ENCODE assay signal across 8 cellular contexts in the genomic region with DNA sequence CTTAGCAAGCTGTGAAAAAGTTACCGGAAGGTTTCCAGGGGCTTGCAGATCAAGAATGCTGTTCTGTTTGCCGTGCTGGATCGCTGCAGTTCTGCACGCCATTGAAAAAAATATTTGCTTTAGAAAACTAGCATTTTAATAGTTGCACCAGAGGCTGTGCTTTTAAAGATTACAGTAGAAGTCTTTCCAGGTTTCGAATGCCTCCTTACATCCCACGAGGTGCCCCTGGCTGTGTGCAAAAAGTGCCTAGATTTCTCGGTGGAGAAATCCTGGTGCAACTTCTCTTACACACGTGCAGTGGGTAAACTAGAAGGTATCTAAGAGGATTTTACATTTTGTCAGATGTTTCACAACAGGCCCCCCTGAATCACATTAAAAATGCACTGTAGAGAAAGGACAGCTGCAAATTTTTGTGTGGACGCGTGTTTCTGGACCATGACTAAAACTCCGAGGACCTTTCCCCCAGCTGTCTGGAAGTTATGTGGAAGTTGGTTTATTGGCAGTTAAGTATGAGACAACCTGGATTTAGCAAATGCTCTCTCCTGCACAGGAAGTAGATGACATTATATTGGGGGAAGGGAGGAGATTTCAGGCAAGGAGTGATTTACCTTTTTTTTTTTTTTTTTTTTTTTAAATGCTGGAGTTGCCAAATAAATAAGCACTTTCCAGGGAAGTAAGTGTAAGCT. TPM values are rescaled to one million over a fixed set of nuclear protein-coding genes. Genes with fewer than 3 reads are reported as not detected.
DNase-seq lines count a peak whose midpoint lies in the region; ATAC-seq and TF ChIP-seq lines count a peak whose summit lies in the region.

No MANE protein-coding gene starts in this region.

- H3K27ac ChIP-seq in esophagus squamous epithelium = peak overlapping the region; percentile 14 to 65 (median 16)

- H3K4me1 Mint-ChIP-seq in nephron = peaks cover 73% of the 10 kb centered on the region
- peaks cover 17% of the 10 kb centered on the region for H3K4me1 Mint-ChIP-seq in activated T-cell treated with anti-CD3 and anti-CD28 coated beads, Interleukin-2, amount 50 U/mL, for 4 hours (ENCODE audit: low read depth)

- intact Hi-C loops in esophagus squamous epithelium (cut with DNase I) = no loop called here

- H3K9me3 ChIP-seq in BE2C = no peaks in the 10 kb centered on the region
- no peaks in the 10 kb centered on the region for H3K9me3 ChIP-seq in MG63
- no peaks in the 10 kb centered on the region for H3K9me3 ChIP-seq in esophagus squamous epithelium

- no peak for TF ChIP-seq POLR2A in esophagus squamous epithelium (IDR thresholded peaks at IDR 0.05)

- ATAC-seq in activated T-cell treated with anti-CD3 and anti-CD28 coated beads, Interleukin-2, amount 50 U/mL, for 4 hours = no peak

- DNase-seq in BE2C (no peak), MG63 (peak; percentile 36), esophagus squamous epithelium (lab: John Stamatoyannopoulos, UW) (no peak), DMS153 treated with DMSO at 0.1 percent for 48 hours (lab: John Stamatoyannopoulos, UW; ENCODE audit: unreplicated experiment) (no peak), cerebellar nuclear complex (lab: John Stamatoyannopoulos, UW) (no peak)
- no peak for DNase-seq in activated T-cell treated with anti-CD3 and anti-CD28 coated beads, Interleukin-2, amount 50 U/mL, for 4 hours
- DNase-seq in activated T-cell treated with anti-CD3 and anti-CD28 coated beads, Interleukin-2, amount 50 U/mL, for 48 hours = no peak

- WGBS in esophagus squamous epithelium, 2 donors = 18 to 20% methylated on average over 11 of the region's 11 CpGs

- H3K27me3 ChIP-seq in BE2C (no peaks in the 10 kb centered on the region), MG63 (no peaks in the 10 kb centered on the region), esophagus squamous epithelium (peaks cover 0 to 7% (median 0%) of the 10 kb centered on the region in 4 donors)

- no peaks in the 10 kb centered on the region for H3K9me3 Mint-ChIP-seq in nephron
- H3K9me3 Mint-ChIP-seq in activated T-cell treated with anti-CD3 and anti-CD28 coated beads, Interleukin-2, amount 50 U/mL, for 4 hours = no peaks in the 10 kb centered on the region

- peaks cover 14% of the 10 kb centered on the region for H3K36me3 Mint-ChIP-seq in nephron (ENCODE audit: low read depth)
- H3K36me3 Mint-ChIP-seq in activated T-cell treated with anti-CD3 and anti-CD28 coated beads, Interleukin-2, amount 50 U/mL, for 4 hours (ENCODE audit: insufficient read depth) = no peaks in the 10 kb centered on the region

- H3K36me3 ChIP-seq in BE2C = peaks cover 4% of the 10 kb centered on the region
- peaks cover 2% of the 10 kb centered on the region; the same call in 1 of the 2 replicates for H3K36me3 ChIP-seq in MG63
- H3K36me3 ChIP-seq in esophagus squamous epithelium = peaks cover 0 to 10% (median 0%) of the 10 kb centered on the region in 3 donors

- H3K4me3 ChIP-seq in BE2C (ENCODE audit: low read depth, low read length) = peak overlapping the region; percentile 35
- peak overlapping the region; percentile 9 for H3K4me3 ChIP-seq in MG63
- peak overlapping the region in 3 of 4 donors; percentile 15 to 46 (median 19) for H3K4me3 ChIP-seq in esophagus squamous epithelium

- no peak for TF ChIP-seq CTCF in BE2C (IDR thresholded peaks at IDR 0.05; ENCODE audit: low read depth, low read length)
- no peak for TF ChIP-seq CTCF in esophagus squamous epithelium (IDR thresholded peaks at IDR 0.05)
- TF ChIP-seq CTCF in nephron (IDR thresholded peaks at IDR 0.05; ENCODE audit: unreplicated experiment in 3 of 3) = no peak

- H3K27me3 Mint-ChIP-seq in nephron (ENCODE audit: low read depth) = no peaks in the 10 kb centered on the region
- H3K27me3 Mint-ChIP-seq in activated T-cell treated with anti-CD3 and anti-CD28 coated beads, Interleukin-2, amount 50 U/mL, for 4 hours (ENCODE audit: low read depth) = peaks cover 48% of the 10 kb centered on the region

- H3K4me3 Mint-ChIP-seq in nephron = peak overlapping the region; percentile 92 to 99 (median 93)
- no peak overlapping the region for H3K4me3 Mint-ChIP-seq in activated T-cell treated with anti-CD3 and anti-CD28 coated beads, Interleukin-2, amount 50 U/mL, for 4 hours

- peak overlapping the region; percentile 91 to 100 (median 97) for H3K27ac Mint-ChIP-seq in nephron

- H3K4me1 ChIP-seq in BE2C (peaks cover 22% of the 10 kb centered on the region), esophagus squamous epithelium (peaks cover 19 to 81% (median 27%) of the 10 kb centered on the region in 3 donors)

RNA-seq across cellular contexts. Expression of gene TCF7L2, which starts 5.8 kb away (rescaled TPM):
- 41.5 TPM for polyA plus RNA-seq in BE2C (2012; ENCODE audit: insufficient read depth, insufficient read length, low read depth)
- total RNA-seq in MG63 (2014; rRNA removed; shearing (Covaris generic); ENCODE audit: low replicate concordance) = 0.89 TPM in 1 of 2 replicates, not detected in the other
- total RNA-seq in esophagus squamous epithelium = 10 to 100 TPM in 1 of 4 donors, 1 to 10 TPM in 3; 4.0 to 13.2 (median 6.4) TPM
- total RNA-seq in activated T-cell treated with anti-CD3 and anti-CD28 coated beads, Interleukin-2, amount 50 U/mL, for 4 hours = 1 to 10 TPM in 1 of 3 donors, under 1 TPM in 2; 0.76 to 1.9 (median 0.90) TPM
